Comparison of ENCODE assay signal across 9 cellular contexts in the genomic region with DNA sequence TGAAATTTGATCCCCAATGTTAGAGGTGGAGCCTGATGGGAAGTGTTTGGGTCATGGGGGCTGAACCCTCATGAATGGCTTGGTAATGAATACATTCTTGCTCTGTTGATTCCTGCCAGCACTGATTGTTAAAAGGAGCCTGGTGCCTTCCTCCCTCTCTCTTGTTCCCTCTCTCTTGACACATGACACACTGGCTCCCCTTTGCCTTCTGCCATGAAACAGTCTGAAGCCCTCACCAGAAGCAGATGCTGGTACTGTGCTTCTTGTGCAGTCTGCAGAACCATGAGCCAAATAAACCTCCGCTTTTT. TPM values are rescaled to one million over a fixed set of nuclear protein-coding genes. Genes with fewer than 3 reads are reported as not detected.
DNase-seq lines count a peak whose midpoint lies in the region; ATAC-seq and TF ChIP-seq lines count a peak whose summit lies in the region.
"Had no signal": no experiment of that assay in that cellular context is flagged by ENCODE, and none has a peak within 500 bp of the region (broad histone marks: within the 10 kb centered on the region; RNA-seq: fewer than 3 reads in every experiment).

No MANE protein-coding gene starts in this region.

- peak; percentile 66 for DNase-seq in islet precursor cell
- no peak for DNase-seq in T1000 (lab: John Stamatoyannopoulos, UW)
- DNase-seq in sciatic nerve (ENCODE audit: low spot score): no peak
- DNase-seq in stimulated activated CD4-positive, alpha-beta T cell treated with anti-CD3 and anti-CD28 coated beads, Interleukin-4, amount 100 ng/mL, for 4 hours: no peak
- no peak for DNase-seq in OCI-M2 (lab: John Stamatoyannopoulos, UW; ENCODE audit: unreplicated experiment)

- no peaks in the 10 kb centered on the region for H3K79me2 ChIP-seq in OCI-LY3 (ENCODE audit: low read length)

- peak overlapping the region; percentile 15; the same call in 1 of the 2 replicates for H3K4me3 ChIP-seq in OCI-LY3 (ENCODE audit: low read length)
- H3K4me3 ChIP-seq: SJSA1 had no signal

- TF ChIP-seq CTCF in OCI-LY3 (IDR thresholded peaks at IDR 0.05; ENCODE audit: low read depth, low read length): no peak

- peak overlapping the region; percentile 34; the same call in 1 of the 2 replicates for H3K9ac ChIP-seq in OCI-LY3 (ENCODE audit: low read length)

- H2AFZ ChIP-seq in OCI-LY3 (ENCODE audit: low read depth, low read length): peak overlapping the region; percentile 82

- peaks cover 26% of the 10 kb centered on the region for H3K4me1 ChIP-seq in OCI-LY3 (ENCODE audit: low read length)

- H4K20me1 ChIP-seq in OCI-LY3 (ENCODE audit: insufficient read depth, low read length): no peaks in the 10 kb centered on the region

- ATAC-seq in GM19025 (IDR thresholded peaks at IDR 0.05; ENCODE audit: low read depth, unreplicated experiment) (peak; percentile 21), HG02870 (IDR thresholded peaks at IDR 0.05; ENCODE audit: unreplicated experiment) (peak; percentile 19), sciatic nerve (no peak)

- peak overlapping the region; percentile 71 for H3K4me2 ChIP-seq in OCI-LY3 (ENCODE audit: low read length)

- H3K9me3 ChIP-seq in OCI-LY3 (ENCODE audit: insufficient read depth, low read length): no peaks in the 10 kb centered on the region
- H3K9me3 ChIP-seq: SJSA1 had no signal

- H3K27ac ChIP-seq in OCI-LY3 (ENCODE audit: low read length): peak overlapping the region; percentile 83
- H3K27ac ChIP-seq: SJSA1 had no signal

- intact Hi-C loops in sciatic nerve (cut with DNase I): no loop called here

- no peaks in the 10 kb centered on the region for H3K36me3 ChIP-seq in OCI-LY3 (replicated peaks; ENCODE audit: low read depth, low read length)
- H3K36me3 ChIP-seq: SJSA1 had no signal

- no peaks in the 10 kb centered on the region for H3K27me3 ChIP-seq in OCI-LY3 (ENCODE audit: low read depth, low read length)
- H3K27me3 ChIP-seq: SJSA1 had no signal

RNA-seq across cellular contexts. Expression of a gene that starts 30.6 kb away (rescaled TPM):
- total RNA-seq in sciatic nerve: 47.0 TPM
